Comparison of ENCODE assay signal across 1 cellular context in the genomic region with DNA sequence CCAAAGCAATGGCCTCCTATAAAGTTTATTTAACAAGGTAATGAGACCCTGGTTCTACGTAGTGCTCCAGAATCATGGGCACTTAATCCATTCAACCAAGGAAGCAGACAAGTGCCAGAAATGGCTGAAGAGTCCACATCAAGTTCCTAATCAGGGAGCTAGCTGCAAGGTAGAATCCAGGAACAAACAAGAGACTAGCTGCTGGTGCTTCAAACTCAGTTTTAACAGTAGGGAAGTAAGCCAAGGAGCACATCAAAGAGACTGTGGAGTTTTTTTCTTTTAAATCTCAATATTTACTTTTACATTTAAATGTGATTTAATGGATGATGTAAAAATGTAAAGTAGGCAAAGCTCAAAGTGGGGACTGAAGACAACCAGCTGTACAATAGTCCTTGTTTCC.
TF ChIP-seq lines count a peak whose summit lies in the region.

No MANE protein-coding gene starts in this region.

TF ChIP-seq in GM23338, 12 proteins besides CTCF, POLR2A, EP300 and RAD21:
- TF ChIP-seq, protein P1, sequence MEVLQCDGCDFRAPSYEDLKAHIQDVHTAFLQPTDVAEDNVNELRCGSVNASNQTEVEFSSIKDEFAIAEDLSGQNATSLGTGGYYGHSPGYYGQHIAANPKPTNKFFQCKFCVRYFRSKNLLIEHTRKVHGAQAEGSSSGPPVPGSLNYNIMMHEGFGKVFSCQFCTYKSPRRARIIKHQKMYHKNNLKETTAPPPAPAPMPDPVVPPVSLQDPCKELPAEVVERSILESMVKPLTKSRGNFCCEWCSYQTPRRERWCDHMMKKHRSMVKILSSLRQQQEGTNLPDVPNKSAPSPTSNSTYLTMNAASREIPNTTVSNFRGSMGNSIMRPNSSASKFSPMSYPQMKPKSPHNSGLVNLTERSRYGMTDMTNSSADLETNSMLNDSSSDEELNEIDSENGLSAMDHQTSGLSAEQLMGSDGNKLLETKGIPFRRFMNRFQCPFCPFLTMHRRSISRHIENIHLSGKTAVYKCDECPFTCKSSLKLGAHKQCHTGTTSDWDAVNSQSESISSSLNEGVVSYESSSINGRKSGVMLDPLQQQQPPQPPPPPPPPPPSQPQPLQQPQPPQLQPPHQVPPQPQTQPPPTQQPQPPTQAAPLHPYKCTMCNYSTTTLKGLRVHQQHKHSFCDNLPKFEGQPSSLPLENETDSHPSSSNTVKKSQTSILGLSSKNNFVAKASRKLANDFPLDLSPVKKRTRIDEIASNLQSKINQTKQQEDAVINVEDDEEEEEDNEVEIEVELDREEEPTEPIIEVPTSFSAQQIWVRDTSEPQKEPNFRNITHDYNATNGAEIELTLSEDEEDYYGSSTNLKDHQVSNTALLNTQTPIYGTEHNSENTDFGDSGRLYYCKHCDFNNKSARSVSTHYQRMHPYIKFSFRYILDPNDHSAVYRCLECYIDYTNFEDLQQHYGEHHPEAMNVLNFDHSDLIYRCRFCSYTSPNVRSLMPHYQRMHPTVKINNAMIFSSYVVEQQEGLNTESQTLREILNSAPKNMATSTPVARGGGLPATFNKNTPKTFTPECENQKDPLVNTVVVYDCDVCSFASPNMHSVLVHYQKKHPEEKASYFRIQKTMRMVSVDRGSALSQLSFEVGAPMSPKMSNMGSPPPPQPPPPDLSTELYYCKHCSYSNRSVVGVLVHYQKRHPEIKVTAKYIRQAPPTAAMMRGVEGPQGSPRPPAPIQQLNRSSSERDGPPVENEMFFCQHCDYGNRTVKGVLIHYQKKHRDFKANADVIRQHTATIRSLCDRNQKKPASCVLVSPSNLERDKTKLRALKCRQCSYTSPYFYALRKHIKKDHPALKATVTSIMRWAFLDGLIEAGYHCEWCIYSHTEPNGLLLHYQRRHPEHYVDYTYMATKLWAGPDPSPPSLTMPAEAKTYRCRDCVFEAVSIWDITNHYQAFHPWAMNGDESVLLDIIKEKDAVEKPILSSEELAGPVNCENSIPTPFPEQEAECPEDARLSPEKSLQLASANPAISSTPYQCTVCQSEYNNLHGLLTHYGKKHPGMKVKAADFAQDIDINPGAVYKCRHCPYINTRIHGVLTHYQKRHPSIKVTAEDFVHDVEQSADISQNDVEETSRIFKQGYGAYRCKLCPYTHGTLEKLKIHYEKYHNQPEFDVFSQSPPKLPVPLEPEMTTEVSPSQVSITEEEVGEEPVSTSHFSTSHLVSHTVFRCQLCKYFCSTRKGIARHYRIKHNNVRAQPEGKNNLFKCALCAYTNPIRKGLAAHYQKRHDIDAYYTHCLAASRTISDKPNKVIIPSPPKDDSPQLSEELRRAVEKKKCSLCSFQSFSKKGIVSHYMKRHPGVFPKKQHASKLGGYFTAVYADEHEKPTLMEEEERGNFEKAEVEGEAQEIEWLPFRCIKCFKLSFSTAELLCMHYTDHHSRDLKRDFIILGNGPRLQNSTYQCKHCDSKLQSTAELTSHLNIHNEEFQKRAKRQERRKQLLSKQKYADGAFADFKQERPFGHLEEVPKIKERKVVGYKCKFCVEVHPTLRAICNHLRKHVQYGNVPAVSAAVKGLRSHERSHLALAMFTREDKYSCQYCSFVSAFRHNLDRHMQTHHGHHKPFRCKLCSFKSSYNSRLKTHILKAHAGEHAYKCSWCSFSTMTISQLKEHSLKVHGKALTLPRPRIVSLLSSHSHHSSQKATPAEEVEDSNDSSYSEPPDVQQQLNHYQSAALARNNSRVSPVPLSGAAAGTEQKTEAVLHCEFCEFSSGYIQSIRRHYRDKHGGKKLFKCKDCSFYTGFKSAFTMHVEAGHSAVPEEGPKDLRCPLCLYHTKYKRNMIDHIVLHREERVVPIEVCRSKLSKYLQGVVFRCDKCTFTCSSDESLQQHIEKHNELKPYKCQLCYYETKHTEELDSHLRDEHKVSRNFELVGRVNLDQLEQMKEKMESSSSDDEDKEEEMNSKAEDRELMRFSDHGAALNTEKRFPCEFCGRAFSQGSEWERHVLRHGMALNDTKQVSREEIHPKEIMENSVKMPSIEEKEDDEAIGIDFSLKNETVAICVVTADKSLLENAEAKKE (CRISPR knock-in tag; IDR thresholded peaks at IDR 0.05): no peak
- TF ChIP-seq EZH2phosphoT487 (IDR thresholded peaks at IDR 0.05; ENCODE audit: unreplicated experiment) (no peak), NANOG (IDR thresholded peaks at IDR 0.05; ENCODE audit: borderline replicate concordance) (no peak), CREB1 (CRISPR knock-in tag; IDR thresholded peaks at IDR 0.05; ENCODE audit: low read depth) (no peak), JUNB (IDR thresholded peaks at IDR 0.05; ENCODE audit: unreplicated experiment) (no peak), ZNF331 (CRISPR knock-in tag; IDR thresholded peaks at IDR 0.05; ENCODE audit: low read depth) (no peak), STAT1 (IDR thresholded peaks at IDR 0.05; ENCODE audit: unreplicated experiment) (no peak), EZH2 (IDR thresholded peaks at IDR 0.05; ENCODE audit: low read depth, unreplicated experiment) (no peak), ZNF114 (CRISPR knock-in tag; IDR thresholded peaks at IDR 0.05) (no peak), POLR2AphosphoS5 (IDR thresholded peaks at IDR 0.05; ENCODE audit: low read depth) (no peak)
- TF ChIP-seq, protein P2, sequence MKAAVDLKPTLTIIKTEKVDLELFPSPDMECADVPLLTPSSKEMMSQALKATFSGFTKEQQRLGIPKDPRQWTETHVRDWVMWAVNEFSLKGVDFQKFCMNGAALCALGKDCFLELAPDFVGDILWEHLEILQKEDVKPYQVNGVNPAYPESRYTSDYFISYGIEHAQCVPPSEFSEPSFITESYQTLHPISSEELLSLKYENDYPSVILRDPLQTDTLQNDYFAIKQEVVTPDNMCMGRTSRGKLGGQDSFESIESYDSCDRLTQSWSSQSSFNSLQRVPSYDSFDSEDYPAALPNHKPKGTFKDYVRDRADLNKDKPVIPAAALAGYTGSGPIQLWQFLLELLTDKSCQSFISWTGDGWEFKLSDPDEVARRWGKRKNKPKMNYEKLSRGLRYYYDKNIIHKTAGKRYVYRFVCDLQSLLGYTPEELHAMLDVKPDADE (IDR thresholded peaks at IDR 0.05): no peak
- TF ChIP-seq, protein P3, sequence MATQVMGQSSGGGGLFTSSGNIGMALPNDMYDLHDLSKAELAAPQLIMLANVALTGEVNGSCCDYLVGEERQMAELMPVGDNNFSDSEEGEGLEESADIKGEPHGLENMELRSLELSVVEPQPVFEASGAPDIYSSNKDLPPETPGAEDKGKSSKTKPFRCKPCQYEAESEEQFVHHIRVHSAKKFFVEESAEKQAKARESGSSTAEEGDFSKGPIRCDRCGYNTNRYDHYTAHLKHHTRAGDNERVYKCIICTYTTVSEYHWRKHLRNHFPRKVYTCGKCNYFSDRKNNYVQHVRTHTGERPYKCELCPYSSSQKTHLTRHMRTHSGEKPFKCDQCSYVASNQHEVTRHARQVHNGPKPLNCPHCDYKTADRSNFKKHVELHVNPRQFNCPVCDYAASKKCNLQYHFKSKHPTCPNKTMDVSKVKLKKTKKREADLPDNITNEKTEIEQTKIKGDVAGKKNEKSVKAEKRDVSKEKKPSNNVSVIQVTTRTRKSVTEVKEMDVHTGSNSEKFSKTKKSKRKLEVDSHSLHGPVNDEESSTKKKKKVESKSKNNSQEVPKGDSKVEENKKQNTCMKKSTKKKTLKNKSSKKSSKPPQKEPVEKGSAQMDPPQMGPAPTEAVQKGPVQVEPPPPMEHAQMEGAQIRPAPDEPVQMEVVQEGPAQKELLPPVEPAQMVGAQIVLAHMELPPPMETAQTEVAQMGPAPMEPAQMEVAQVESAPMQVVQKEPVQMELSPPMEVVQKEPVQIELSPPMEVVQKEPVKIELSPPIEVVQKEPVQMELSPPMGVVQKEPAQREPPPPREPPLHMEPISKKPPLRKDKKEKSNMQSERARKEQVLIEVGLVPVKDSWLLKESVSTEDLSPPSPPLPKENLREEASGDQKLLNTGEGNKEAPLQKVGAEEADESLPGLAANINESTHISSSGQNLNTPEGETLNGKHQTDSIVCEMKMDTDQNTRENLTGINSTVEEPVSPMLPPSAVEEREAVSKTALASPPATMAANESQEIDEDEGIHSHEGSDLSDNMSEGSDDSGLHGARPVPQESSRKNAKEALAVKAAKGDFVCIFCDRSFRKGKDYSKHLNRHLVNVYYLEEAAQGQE (IDR thresholded peaks at IDR 0.05; ENCODE audit: unreplicated experiment): no peak
